Comparison of ENCODE assay signal across 9 cellular contexts in the genomic region with DNA sequence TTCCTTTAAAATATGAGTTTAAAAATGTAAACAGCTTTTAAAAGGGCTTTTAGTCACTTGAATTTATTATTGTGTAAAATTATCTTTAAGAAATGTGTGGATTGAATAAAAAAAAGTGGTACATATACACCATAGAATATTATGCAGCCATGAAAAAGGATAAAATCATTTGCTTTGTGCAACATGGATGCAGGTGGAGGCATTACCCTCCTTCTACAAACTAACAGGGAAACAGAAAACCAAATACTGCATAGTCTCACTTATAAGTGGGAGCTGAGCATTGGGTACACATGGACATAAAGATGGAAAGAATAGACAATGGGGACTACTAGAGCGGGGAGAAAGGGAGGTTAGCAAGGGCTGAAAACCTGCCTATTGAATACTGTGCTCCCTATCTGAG.
"Had no signal": no experiment of that assay in that cellular context is flagged by ENCODE, and none has a peak within 500 bp of the region (broad histone marks: within the 10 kb centered on the region; RNA-seq: fewer than 3 reads in every experiment).

No MANE protein-coding gene starts in this region.

- H3K4me3 Mint-ChIP-seq: IgD-negative memory B cell had no signal

- H3K4me1 Mint-ChIP-seq: IgD-negative memory B cell had no signal

- DNase-seq: IMR-90, Karpas-422, KBM-7, KG1 had no signal

- H3K27me3 Mint-ChIP-seq: IgD-negative memory B cell had no signal

- H3K9ac ChIP-seq: KMS-11 had no signal

- ATAC-seq: HepG2 had no signal

- H3K27ac ChIP-seq: HL-60, KMS-11 had no signal

- H3K36me3 Mint-ChIP-seq: IgD-negative memory B cell had no signal

- H3K27ac Mint-ChIP-seq: IgD-negative memory B cell had no signal

- H3K4me2 ChIP-seq: KMS-11 had no signal

- FAIRE-seq: HepG2, HTR-8/SVneo had no signal
